In genomic region chr3:115147329-115148141, GRCh38 we compare ENCODE assay signal across 8 cellular contexts. TPM values are rescaled to one million over a fixed set of nuclear protein-coding genes. Genes with fewer than 3 reads are reported as not detected.
DNase-seq lines count a peak whose midpoint lies in the region; ATAC-seq and TF ChIP-seq lines count a peak whose summit lies in the region.

No MANE protein-coding gene starts in this region.

- peak; percentile 99 for DNase-seq in NCI-H1048 (lab: John Stamatoyannopoulos, UW)
- peak; percentile 99 for DNase-seq in glomerular endothelial cell (ENCODE audit: extremely low read depth, low read depth, low spot score)
- DNase-seq in nucleus accumbens (lab: John Stamatoyannopoulos, UW): peak; percentile 87 to 100 (median 100)
- peak; percentile 98 to 99 for DNase-seq in suprapubic skin (ENCODE audit: low spot score in 2 of 2)

- H3K36me3 ChIP-seq in suprapubic skin: no peaks in the 10 kb centered on the region

- peaks cover 17% of the 10 kb centered on the region for H3K4me1 ChIP-seq in suprapubic skin

- TF ChIP-seq EP300 in suprapubic skin (IDR thresholded peaks at IDR 0.05): no peak

- peaks cover 4% of the 10 kb centered on the region for H3K9me3 Mint-ChIP-seq in activated naive CD8-positive, alpha-beta T cell (ENCODE audit: low read depth)

- no peak for TF ChIP-seq CTCF in suprapubic skin (IDR thresholded peaks at IDR 0.05)

- peak overlapping the region; percentile 98 for H3K27ac ChIP-seq in suprapubic skin

- ATAC-seq in HG02588 (IDR thresholded peaks at IDR 0.05; ENCODE audit: unreplicated experiment) (peak; percentile 76), SK-N-SH treated with all-trans-retinoic acid at 6 μM for 48 hours (peak; percentile 89)

- H3K4me3 ChIP-seq in GM08714 (ENCODE audit: low read length): peak overlapping the region; percentile 89
- peak overlapping the region; percentile 83 for H3K4me3 ChIP-seq in suprapubic skin

- H3K27ac Mint-ChIP-seq in activated naive CD8-positive, alpha-beta T cell: peak overlapping the region; percentile 99

- peak in 1 of 2 donors; percentile 81 for TF ChIP-seq POLR2A in suprapubic skin (IDR thresholded peaks at IDR 0.05)

- H3K4me1 Mint-ChIP-seq in activated naive CD8-positive, alpha-beta T cell (ENCODE audit: low read depth): peaks cover 38% of the 10 kb centered on the region

- peaks cover 7% of the 10 kb centered on the region for H3K36me3 Mint-ChIP-seq in activated naive CD8-positive, alpha-beta T cell

- H3K27me3 Mint-ChIP-seq in activated naive CD8-positive, alpha-beta T cell: no peaks in the 10 kb centered on the region

- WGBS in suprapubic skin: under 1% methylated on average over 40 of the region's 54 CpGs

- no peaks in the 10 kb centered on the region for H3K27me3 ChIP-seq in suprapubic skin

- peak overlapping the region; percentile 99 for H3K4me3 Mint-ChIP-seq in activated naive CD8-positive, alpha-beta T cell

- no peaks in the 10 kb centered on the region for H3K9me3 ChIP-seq in suprapubic skin

TF ChIP-seq in SK-N-SH treated with all-trans-retinoic acid at 6 μM for 48 hours, 23 proteins besides CTCF, POLR2A, EP300 and RAD21:
- TF ChIP-seq TSHZ2 (CRISPR knock-in tag; IDR thresholded peaks at IDR 0.05): 0 out of 2 replicates have a peak, but pooled peaks have one; percentile 4
- TF ChIP-seq, protein P1, sequence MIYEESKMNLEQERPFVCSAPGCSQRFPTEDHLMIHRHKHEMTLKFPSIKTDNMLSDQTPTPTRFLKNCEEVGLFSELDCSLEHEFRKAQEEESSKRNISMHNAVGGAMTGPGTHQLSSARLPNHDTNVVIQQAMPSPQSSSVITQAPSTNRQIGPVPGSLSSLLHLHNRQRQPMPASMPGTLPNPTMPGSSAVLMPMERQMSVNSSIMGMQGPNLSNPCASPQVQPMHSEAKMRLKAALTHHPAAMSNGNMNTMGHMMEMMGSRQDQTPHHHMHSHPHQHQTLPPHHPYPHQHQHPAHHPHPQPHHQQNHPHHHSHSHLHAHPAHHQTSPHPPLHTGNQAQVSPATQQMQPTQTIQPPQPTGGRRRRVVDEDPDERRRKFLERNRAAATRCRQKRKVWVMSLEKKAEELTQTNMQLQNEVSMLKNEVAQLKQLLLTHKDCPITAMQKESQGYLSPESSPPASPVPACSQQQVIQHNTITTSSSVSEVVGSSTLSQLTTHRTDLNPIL (CRISPR knock-in tag; IDR thresholded peaks at IDR 0.05; ENCODE audit: low read depth): no peak

RNA-seq across cellular contexts. Expression of gene ZBTB20, which starts 0.4 kb away (rescaled TPM):
- total RNA-seq in glomerular endothelial cell (14.5 and 28.5 TPM in 2 replicates), suprapubic skin (10 to 100 TPM; 23.6 to 77.2 (median 39.4) TPM)

Comparison
In these comparisons a context has a peak if more than half of its experiments do, and no peak if none do; other contexts are left out.
1. Peak in every context shown above with its lines: DNase-seq, ATAC-seq, H3K4me3 ChIP-seq and H3K27ac ChIP-seq.